16 cellular contexts compared by ENCODE assay signal in the genomic region with DNA sequence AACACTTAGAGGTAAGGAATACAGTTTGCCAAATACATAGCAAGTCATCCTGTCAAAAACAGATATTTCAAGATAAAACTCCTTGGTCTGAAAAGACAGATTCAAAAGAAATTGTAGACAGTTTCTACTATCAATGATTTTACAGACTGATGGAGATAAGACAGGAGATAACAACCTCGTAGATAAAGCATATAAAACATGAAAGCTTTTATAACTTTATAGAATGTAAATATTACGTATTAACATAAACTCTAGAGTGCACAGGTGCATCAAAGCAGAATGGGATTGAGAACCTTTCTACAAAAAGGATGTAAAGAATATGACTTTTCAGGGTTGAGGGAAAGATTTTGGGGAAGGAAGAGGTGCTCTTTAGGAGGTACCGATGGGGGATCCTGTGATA.
"Had no signal": no experiment of that assay in that cellular context is flagged by ENCODE, and none has a peak within 500 bp of the region (broad histone marks: within the 10 kb centered on the region; RNA-seq: fewer than 3 reads in every experiment).

No MANE protein-coding gene starts in this region.

- DNase-seq: activated CD4-positive, alpha-beta memory T cell treated with anti-CD3 and anti-CD28 coated beads, Interleukin-2, amount 10 ng/mL, durations not matched to agents 7 days and 5 days; activated CD4-positive, alpha-beta T cell treated with anti-CD3 and anti-CD28 coated beads, Interleukin-2, amount 10 ng/mL, durations not matched to agents 24 days and 14 days; activated CD4-positive, CD25-positive, alpha-beta regulatory T cell; activated effector memory CD4-positive, alpha-beta T cell treated with anti-CD3 and anti-CD28 coated beads, Interleukin-2, amount 50 U/mL, for 16 hours; activated naive CD4-positive, alpha-beta T cell treated with anti-CD3 and anti-CD28 coated beads, Interleukin-2, amount 10 ng/mL, durations not matched to agents 7 days and 5 days; amygdala; foreskin fibroblast; left lung; nucleus accumbens; stimulated activated CD4-positive, alpha-beta T cell treated with anti-CD3 and anti-CD28 coated beads, Interleukin-4, amount 100 ng/mL, for 24 hours; stimulated activated naive CD8-positive, alpha-beta T cell treated with anti-CD3 and anti-CD28 coated beads, Interleukin-15, Interleukin-2, amounts not matched to agents 100 U/mL and 50 U/mL, for 24 hours; tibial artery had no signal

- H3K27me3 ChIP-seq: cardiac muscle cell, left lung, tibial artery had no signal

- H3K36me3 Mint-ChIP-seq: activated naive CD4-positive, alpha-beta T cell treated with anti-CD3 and anti-CD28 coated beads, Interleukin-2, amount 10 ng/mL, durations not matched to agents 7 days and 5 days; natural killer cell treated with Interleukin-12 subunit alpha and Interleukin-12 subunit beta and Interleukin-15 and Interleukin-18, amount 100 ng/mL, for 72 hours had no signal

- H3K27ac Mint-ChIP-seq: activated CD4-positive, alpha-beta memory T cell treated with anti-CD3 and anti-CD28 coated beads, Interleukin-2, amount 10 ng/mL, durations not matched to agents 7 days and 5 days; activated CD4-positive, alpha-beta T cell treated with anti-CD3 and anti-CD28 coated beads, Interleukin-2, amount 10 ng/mL, durations not matched to agents 24 days and 14 days; activated naive CD4-positive, alpha-beta T cell treated with anti-CD3 and anti-CD28 coated beads, Interleukin-2, amount 10 ng/mL, durations not matched to agents 7 days and 5 days; mesothelial cell of epicardium; natural killer cell treated with Interleukin-12 subunit alpha and Interleukin-12 subunit beta and Interleukin-15 and Interleukin-18, amount 100 ng/mL, for 72 hours; T-helper 1 cell treated with Interleukin-12 subunit alpha and Interleukin-12 subunit beta and Interleukin-4 antibody, amounts not matched to agents 30 μg/mL and 1 μg/mL, for 36 hours had no signal

- H3K27me3 Mint-ChIP-seq: activated CD4-positive, alpha-beta memory T cell treated with anti-CD3 and anti-CD28 coated beads, Interleukin-2, amount 10 ng/mL, durations not matched to agents 7 days and 5 days; activated naive CD4-positive, alpha-beta T cell treated with anti-CD3 and anti-CD28 coated beads, Interleukin-2, amount 10 ng/mL, durations not matched to agents 7 days and 5 days; natural killer cell treated with Interleukin-12 subunit alpha and Interleukin-12 subunit beta and Interleukin-15 and Interleukin-18, amount 100 ng/mL, for 72 hours had no signal

- H3K36me3 ChIP-seq: cardiac muscle cell, left lung, tibial artery had no signal

- ATAC-seq: left lung; natural killer cell treated with Interleukin-12 subunit alpha and Interleukin-12 subunit beta and Interleukin-15 and Interleukin-18, amount 100 ng/mL, for 72 hours; stimulated activated naive CD8-positive, alpha-beta T cell treated with anti-CD3 and anti-CD28 coated beads, Interleukin-15, Interleukin-2, amounts not matched to agents 100 U/mL and 50 U/mL, for 24 hours had no signal

- H3K9me3 Mint-ChIP-seq: activated CD4-positive, alpha-beta memory T cell treated with anti-CD3 and anti-CD28 coated beads, Interleukin-2, amount 10 ng/mL, durations not matched to agents 7 days and 5 days; activated naive CD4-positive, alpha-beta T cell treated with anti-CD3 and anti-CD28 coated beads, Interleukin-2, amount 10 ng/mL, durations not matched to agents 7 days and 5 days; T-helper 1 cell treated with Interleukin-12 subunit alpha and Interleukin-12 subunit beta and Interleukin-4 antibody, amounts not matched to agents 30 μg/mL and 1 μg/mL, for 36 hours had no signal

- H3K4me3 ChIP-seq: cardiac muscle cell, left lung, tibial artery had no signal

- H3K4me1 ChIP-seq: left lung, tibial artery had no signal

- H3K9me3 ChIP-seq: left lung, tibial artery had no signal

- H3K27ac ChIP-seq: cardiac muscle cell, left lung, tibial artery had no signal

- H3K4me3 Mint-ChIP-seq: activated CD4-positive, alpha-beta memory T cell treated with anti-CD3 and anti-CD28 coated beads, Interleukin-2, amount 10 ng/mL, durations not matched to agents 7 days and 5 days; activated CD4-positive, alpha-beta T cell treated with anti-CD3 and anti-CD28 coated beads, Interleukin-2, amount 10 ng/mL, durations not matched to agents 24 days and 14 days; activated naive CD4-positive, alpha-beta T cell treated with anti-CD3 and anti-CD28 coated beads, Interleukin-2, amount 10 ng/mL, durations not matched to agents 7 days and 5 days; mesothelial cell of epicardium; natural killer cell treated with Interleukin-12 subunit alpha and Interleukin-12 subunit beta and Interleukin-15 and Interleukin-18, amount 100 ng/mL, for 72 hours; T-helper 1 cell treated with Interleukin-12 subunit alpha and Interleukin-12 subunit beta and Interleukin-4 antibody, amounts not matched to agents 30 μg/mL and 1 μg/mL, for 36 hours had no signal

- H3K4me1 Mint-ChIP-seq: activated naive CD4-positive, alpha-beta T cell treated with anti-CD3 and anti-CD28 coated beads, Interleukin-2, amount 10 ng/mL, durations not matched to agents 7 days and 5 days had no signal
